Comparison of ENCODE assay signal across 6 cellular contexts in the genomic region with DNA sequence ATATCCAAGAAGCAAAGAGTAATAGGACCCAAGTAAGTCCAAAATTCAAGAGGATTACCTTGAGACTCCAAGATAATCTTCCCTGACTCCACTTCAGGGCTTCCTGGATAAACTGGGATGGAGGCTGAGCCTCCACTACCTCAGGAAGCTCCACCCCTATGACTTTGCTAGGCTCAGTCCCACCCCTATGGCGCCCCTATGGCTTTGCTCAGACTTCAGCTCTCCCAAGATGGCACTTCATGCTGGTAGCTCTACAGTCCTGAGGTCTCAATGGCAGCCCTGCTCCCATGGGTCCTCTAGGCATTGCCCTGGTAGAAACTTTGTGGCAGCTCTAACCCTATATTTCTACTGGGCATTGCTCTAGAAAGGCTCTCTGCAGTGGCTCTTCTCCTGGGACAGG.
"Had no signal": no experiment of that assay in that cellular context is flagged by ENCODE, and none has a peak within 500 bp of the region (broad histone marks: within the 10 kb centered on the region; RNA-seq: fewer than 3 reads in every experiment).

No MANE protein-coding gene starts in this region.

- H3K4me3 Mint-ChIP-seq: GM23338, HFFc6 had no signal

- H3K9me3 Mint-ChIP-seq: GM23338, HFFc6 had no signal

- H3K9me3 ChIP-seq: HAP-1 had no signal

- H3K27ac Mint-ChIP-seq: GM23338, HFFc6 had no signal

- H3K4me2 ChIP-seq: GM23338 had no signal

- H3K36me3 ChIP-seq: HAP-1 had no signal

- H2AFZ ChIP-seq: GM23338 had no signal

- H3K4me3 ChIP-seq: GM23338, HAP-1, K562 had no signal

- DNase-seq: HFFc6, IMR-90, KG1 had no signal
